In the genomic region with DNA sequence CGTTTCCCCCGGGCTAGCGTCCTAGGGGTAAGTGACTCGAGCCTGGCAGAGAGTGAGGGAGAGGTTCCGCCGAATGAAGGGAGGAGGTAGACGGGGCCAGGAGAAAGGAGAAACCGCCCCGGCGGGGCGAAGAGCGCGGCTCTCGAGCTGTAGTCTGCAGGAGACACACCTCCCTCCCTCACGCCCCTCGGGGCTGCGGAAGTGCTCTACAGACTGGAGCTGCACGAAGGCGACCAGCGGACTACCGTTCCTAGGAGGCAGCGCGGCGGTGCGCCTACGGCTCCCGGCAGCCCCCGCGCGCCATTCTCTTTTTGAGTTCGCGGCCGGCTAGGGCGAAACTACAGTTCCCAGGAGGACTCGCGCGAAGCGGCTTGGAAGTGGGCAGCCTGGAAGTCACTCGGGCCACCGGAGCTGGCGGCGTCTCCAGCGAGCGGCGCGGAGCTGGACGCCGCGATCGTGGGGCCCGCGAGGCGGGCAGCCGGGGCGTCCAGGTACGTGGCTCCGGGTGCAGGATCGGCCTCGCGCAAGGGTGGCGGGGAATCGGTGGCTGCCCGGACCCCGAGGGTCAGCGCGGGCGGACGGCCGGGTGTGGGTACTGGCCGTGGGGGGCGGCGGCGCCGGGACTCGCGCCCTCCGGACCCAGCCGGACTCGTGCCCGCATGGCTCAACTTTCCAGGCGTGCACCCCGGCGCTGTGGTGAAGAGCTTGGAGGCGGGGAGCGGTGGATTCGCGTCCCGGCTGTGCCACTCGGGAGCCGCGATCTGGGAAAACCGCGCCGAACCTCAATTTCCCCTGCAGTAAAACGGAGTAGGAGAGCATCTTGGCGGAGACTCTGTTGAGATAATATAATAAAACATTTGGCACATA, we compare ENCODE assay signal across 8 cellular contexts.
A peak's percentile ranks its signal among the peaks of the same experiment; 100 is the strongest.
DNase-seq lines count a peak whose midpoint lies in the region; ATAC-seq and TF ChIP-seq lines count a peak whose summit lies in the region.

Gene SIPA1L3 (plus strand): TSS at position 341 of the 867 bp plus-strand sequence. CDS start 174,358 bp downstream, outside the sequence.

- TF ChIP-seq POLR2A in GM18951 (IDR thresholded peaks at IDR 0.05; ENCODE audit: extremely low read depth, insufficient read depth, insufficient read length) = peak; percentile 74

- H3K36me3 Mint-ChIP-seq in central memory CD8-positive, alpha-beta T cell (ENCODE audit: insufficient read depth) = peaks cover 3% of the 10 kb centered on the region

- peak within 1 kb of the TSS; percentile 0 for H3K27ac Mint-ChIP-seq in central memory CD8-positive, alpha-beta T cell (ENCODE audit: low read depth)

- no peaks in the 10 kb centered on the region for H3K9me3 Mint-ChIP-seq in central memory CD8-positive, alpha-beta T cell

- H3K4me1 Mint-ChIP-seq in central memory CD8-positive, alpha-beta T cell = peaks cover 29% of the 10 kb centered on the region

- in situ Hi-C loops in GM18951 (cut with MboI; ENCODE audit: low sequenced_read_pairs, unreplicated experiment) = no loop called here

- DNase-seq in AG08395 (ENCODE audit: low spot score) (peak; percentile 95), NCI-H345 (lab: John Stamatoyannopoulos, UW) (peak; percentile 100), iris pigment epithelial cell (ENCODE audit: low read depth) (peak; percentile 97)
- peak; percentile 80 to 89 (median 83) for DNase-seq in activated CD4-positive, CD25-positive, alpha-beta regulatory T cell (lab: John Stamatoyannopoulos, UW)
- peak; percentile 81 to 82 for DNase-seq in central memory CD8-positive, alpha-beta T cell (ENCODE audit: low spot score in 2 of 2)
- peak; percentile 89 to 92 (median 89) for DNase-seq in stimulated activated CD4-positive, alpha-beta T cell treated with anti-CD3 and anti-CD28 coated beads, Interleukin-12 subunit alpha, Interleukin-12 subunit beta, amount 100 ng/mL, for 48 hours (ENCODE audit: low read depth in 2 of 3, low spot score in 1 of 3)

- ATAC-seq in HG03196 (IDR thresholded peaks at IDR 0.05; ENCODE audit: unreplicated experiment) = peak; percentile 75
- ATAC-seq in central memory CD8-positive, alpha-beta T cell (replicated peaks; ENCODE audit: extremely low read depth, poor library complexity, severe bottlenecking) = peak; percentile 99

- H3K27me3 Mint-ChIP-seq in central memory CD8-positive, alpha-beta T cell = no peaks in the 10 kb centered on the region

- peak within 1 kb of the TSS; percentile 91 for H3K4me3 Mint-ChIP-seq in central memory CD8-positive, alpha-beta T cell

Comparison
In these comparisons a context has a peak if more than half of its experiments do, and no peak if none do; other contexts are left out.
1. Peak in every context shown above with its lines: DNase-seq and ATAC-seq.